Comparison of ENCODE assay signal across 30 cellular contexts in genomic region chr11:65623177-65623576, GRCh38. TPM values are rescaled to one million over a fixed set of nuclear protein-coding genes. Genes with fewer than 3 reads are reported as not detected.
"Had no signal": no experiment of that assay in that cellular context is flagged by ENCODE, and none has a peak within 500 bp of the region (broad histone marks: within the 10 kb centered on the region; RNA-seq: fewer than 3 reads in every experiment).

No MANE protein-coding gene starts in this region.

- H3K27me3 Mint-ChIP-seq: dendritic cell treated with granulocyte-macrophage colony-stimulating factor and Interleukin-4, amounts not matched to agents 40 ng/mL and 50 ng/mL, for 4 days; memory B cell; natural killer cell treated with Interleukin-12 subunit alpha and Interleukin-12 subunit beta and Interleukin-15 and Interleukin-18, amount 100 ng/mL, for 72 hours; stimulated activated memory B cell treated with anti-CD40 and anti-IgM and Interleukin-4, amounts not matched to agents 10 μg/mL and 1 μg/mL and 100 μg/mL, for 72 hours; stimulated activated naive CD8-positive, alpha-beta T cell treated with anti-CD3 and anti-CD28 coated beads, Interleukin-15, Interleukin-2, amounts not matched to agents 100 ng/mL and 50 ng/mL, for 24 hours had no signal

- H3K9ac ChIP-seq: parathyroid adenoma had no signal

- H3K9me3 ChIP-seq: colonic mucosa, esophagus muscularis mucosa, heart right ventricle, left lung, psoas muscle, sigmoid colon, thoracic aorta, tibial nerve, upper lobe of right lung, vagina had no signal

- DNase-seq: colonic mucosa; effector memory CD4-positive, alpha-beta T cell; foreskin keratinocyte; glutamatergic neuron; heart right ventricle; hippocampal formation; left cardiac atrium; psoas muscle; sigmoid colon; stimulated activated CD4-positive, alpha-beta T cell treated with anti-CD3 and anti-CD28 coated beads, Interleukin-2, amount 100 ng/mL, for 24 hours; stimulated activated CD4-positive, alpha-beta T cell treated with anti-CD3 and anti-CD28 coated beads, Interleukin-4, amount 100 ng/mL, for 24 hours; upper lobe of right lung had no signal

- H3K27ac ChIP-seq: colonic mucosa, esophagus muscularis mucosa, foreskin keratinocyte, heart right ventricle, left lung, parathyroid adenoma, psoas muscle, sigmoid colon, thoracic aorta, tibial nerve, upper lobe of right lung, vagina had no signal

- H2AFZ ChIP-seq: parathyroid adenoma had no signal

- H3K4me3 Mint-ChIP-seq: dendritic cell treated with granulocyte-macrophage colony-stimulating factor and Interleukin-4, amounts not matched to agents 40 ng/mL and 50 ng/mL, for 4 days; memory B cell; natural killer cell treated with Interleukin-12 subunit alpha and Interleukin-12 subunit beta and Interleukin-15 and Interleukin-18, amount 100 ng/mL, for 72 hours; neural crest cell; stimulated activated memory B cell treated with anti-CD40 and anti-IgM and Interleukin-4, amounts not matched to agents 10 μg/mL and 1 μg/mL and 100 μg/mL, for 72 hours; stimulated activated naive CD8-positive, alpha-beta T cell treated with anti-CD3 and anti-CD28 coated beads, Interleukin-15, Interleukin-2, amounts not matched to agents 100 ng/mL and 50 ng/mL, for 24 hours had no signal

- H3K4me1 ChIP-seq: colonic mucosa, foreskin keratinocyte, parathyroid adenoma, psoas muscle, upper lobe of right lung, vagina had no signal

- H3K27me3 ChIP-seq: colonic mucosa, esophagus muscularis mucosa, foreskin keratinocyte, heart right ventricle, left lung, sigmoid colon, tibial nerve, upper lobe of right lung, vagina had no signal

- H3K36me3 Mint-ChIP-seq: natural killer cell treated with Interleukin-12 subunit alpha and Interleukin-12 subunit beta and Interleukin-15 and Interleukin-18, amount 100 ng/mL, for 72 hours had no signal

- H3K27ac Mint-ChIP-seq: dendritic cell treated with granulocyte-macrophage colony-stimulating factor and Interleukin-4, amounts not matched to agents 40 ng/mL and 50 ng/mL, for 4 days; memory B cell; natural killer cell treated with Interleukin-12 subunit alpha and Interleukin-12 subunit beta and Interleukin-15 and Interleukin-18, amount 100 ng/mL, for 72 hours; stimulated activated memory B cell treated with anti-CD40 and anti-IgM and Interleukin-4, amounts not matched to agents 10 μg/mL and 1 μg/mL and 100 μg/mL, for 72 hours; stimulated activated naive CD8-positive, alpha-beta T cell treated with anti-CD3 and anti-CD28 coated beads, Interleukin-15, Interleukin-2, amounts not matched to agents 100 ng/mL and 50 ng/mL, for 24 hours had no signal

- H3K9me3 Mint-ChIP-seq: dendritic cell treated with granulocyte-macrophage colony-stimulating factor and Interleukin-4, amounts not matched to agents 40 ng/mL and 50 ng/mL, for 4 days; memory B cell; natural killer cell treated with Interleukin-12 subunit alpha and Interleukin-12 subunit beta and Interleukin-15 and Interleukin-18, amount 100 ng/mL, for 72 hours; neural crest cell; stimulated activated memory B cell treated with anti-CD40 and anti-IgM and Interleukin-4, amounts not matched to agents 10 μg/mL and 1 μg/mL and 100 μg/mL, for 72 hours; stimulated activated naive CD8-positive, alpha-beta T cell treated with anti-CD3 and anti-CD28 coated beads, Interleukin-15, Interleukin-2, amounts not matched to agents 100 ng/mL and 50 ng/mL, for 24 hours had no signal

- ATAC-seq: foreskin keratinocyte; heart right ventricle; left cardiac atrium; left lung; natural killer cell treated with Interleukin-12 subunit alpha and Interleukin-12 subunit beta and Interleukin-15 and Interleukin-18, amount 100 ng/mL, for 72 hours; psoas muscle; right cardiac atrium; stimulated activated memory B cell treated with anti-CD40 and anti-IgM and Interleukin-4, amounts not matched to agents 10 μg/mL and 1 μg/mL and 100 μg/mL, for 72 hours; upper lobe of right lung had no signal

- H3K4me3 ChIP-seq: colonic mucosa, esophagus muscularis mucosa, heart right ventricle, left lung, lung, psoas muscle, sigmoid colon, thoracic aorta, tibial nerve, upper lobe of right lung, vagina had no signal

- H3K4me1 Mint-ChIP-seq: neural crest cell had no signal

RNA-seq across cellular contexts. Expression of gene KCNK7, which starts 27.6 kb away (rescaled TPM):
- total RNA-seq: fibroblast of lung, kidney epithelial cell, osteoblast, skeletal muscle tissue had no signal
- polyA plus RNA-seq: fibroblast of lung had no signal
